Comparison of ENCODE assay signal across 16 cellular contexts in the genomic region with DNA sequence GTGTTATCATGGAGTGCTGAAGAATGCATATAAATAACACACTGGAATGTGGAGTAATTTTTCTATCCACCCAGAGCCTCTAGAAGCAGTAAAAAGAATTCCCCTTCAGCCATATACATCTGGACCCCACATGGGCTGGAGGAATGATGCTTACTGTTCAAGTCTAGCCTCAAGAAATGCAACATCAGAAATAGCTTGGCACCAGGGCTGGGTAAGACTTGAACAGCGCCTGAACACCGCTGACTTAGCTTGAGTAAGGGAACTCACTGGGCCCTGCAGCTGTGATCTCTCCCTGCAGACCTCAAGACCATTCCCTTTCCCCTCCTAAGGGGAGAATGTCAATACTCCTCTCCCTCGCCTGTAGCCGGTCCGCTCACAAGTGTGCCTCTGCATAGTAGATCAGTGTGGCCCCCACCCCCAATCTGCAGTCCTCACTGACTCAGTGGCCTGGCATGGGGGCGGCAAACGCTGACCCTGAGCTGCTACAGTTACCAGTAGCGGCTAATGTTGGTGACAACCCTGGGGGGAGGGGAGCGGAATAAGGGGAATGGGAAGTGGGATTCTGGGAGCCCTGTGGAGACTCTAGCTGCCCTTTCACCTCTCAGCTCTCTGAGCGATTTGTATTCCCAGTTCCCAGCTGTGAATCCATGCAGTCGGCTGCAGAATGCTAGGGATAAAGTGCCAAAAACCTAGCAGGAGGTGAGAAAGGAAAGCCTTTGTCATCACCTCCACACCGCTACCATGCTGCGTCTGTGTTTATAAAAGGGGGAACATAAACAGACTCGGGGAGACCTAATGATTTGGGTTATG.
DNase-seq lines count a peak whose midpoint lies in the region; ATAC-seq, FAIRE-seq and TF ChIP-seq lines count a peak whose summit lies in the region.
"Had no signal": no experiment of that assay in that cellular context is flagged by ENCODE, and none has a peak within 500 bp of the region (broad histone marks: within the 10 kb centered on the region; RNA-seq: fewer than 3 reads in every experiment).

No MANE protein-coding gene starts in this region.

- H3K4me1 Mint-ChIP-seq in HFFc6 (ENCODE audit: low read depth), result no peaks in the 10 kb centered on the region; the same call in 1 of the 2 replicates
- H3K4me1 Mint-ChIP-seq: activated naive CD8-positive, alpha-beta T cell treated with anti-CD3 and anti-CD28 coated beads, Interleukin-2, amount 10 ng/mL, durations not matched to agents 7 days and 5 days had no signal

- H3K9me3 ChIP-seq in small intestine (ENCODE audit: control insufficient read depth, low read depth) (no peaks in the 10 kb centered on the region), gastrocnemius medialis (no peaks in the 10 kb centered on the region)
- H3K9me3 ChIP-seq: A549, thyroid gland had no signal

- peaks cover 0 to 2% of the 10 kb centered on the region in 2 donors for H3K27me3 ChIP-seq in small intestine (ENCODE audit: control insufficient read depth in 2 of 2, insufficient read depth in 2 of 2, low read length in 2 of 2)
- H3K27me3 ChIP-seq in gastrocnemius medialis, result no peaks in the 10 kb centered on the region
- H3K27me3 ChIP-seq: thyroid gland had no signal

- no peaks in the 10 kb centered on the region for H3K27me3 Mint-ChIP-seq in HFFc6 (ENCODE audit: insufficient read depth)

- intact Hi-C loops in gastrocnemius medialis (cut with DNase I; ENCODE audit: low total_unique reads), result no loop called here

- ATAC-seq in HG02852 (IDR thresholded peaks at IDR 0.05; ENCODE audit: unreplicated experiment) (no peak), gastrocnemius medialis (no peak)
- ATAC-seq: A549, PC-3 had no signal

- in situ Hi-C loops in gastrocnemius medialis (cut with MboI; ENCODE audit: low sequenced_read_pairs in 4 of 4), result no loop called here

- no peak overlapping the region for H3K27ac Mint-ChIP-seq in HFFc6
- H3K27ac Mint-ChIP-seq: activated naive CD8-positive, alpha-beta T cell treated with anti-CD3 and anti-CD28 coated beads, Interleukin-2, amount 10 ng/mL, durations not matched to agents 7 days and 5 days had no signal

- H3K4me3 ChIP-seq in AG04449 (ENCODE audit: low read depth, low read length), result no peak overlapping the region
- H3K4me3 ChIP-seq in small intestine (ENCODE audit: low read depth in 1 of 2, low read length in 2 of 2), result no peak overlapping the region
- no peak overlapping the region for H3K4me3 ChIP-seq in gastrocnemius medialis
- H3K4me3 ChIP-seq: A549, thyroid gland had no signal

- H3K36me3 ChIP-seq in small intestine (ENCODE audit: control insufficient read depth in 2 of 2, insufficient read depth in 2 of 2, low read length in 2 of 2), result no peaks in the 10 kb centered on the region
- no peaks in the 10 kb centered on the region for H3K36me3 ChIP-seq in gastrocnemius medialis
- H3K36me3 ChIP-seq: thyroid gland had no signal

- CTCF ChIA-PET in AG04449 (lab: Yijun Ruan, JAX), result no interaction called here

- H3K36me3 Mint-ChIP-seq in HFFc6 (ENCODE audit: low read depth), result no peaks in the 10 kb centered on the region
- H3K36me3 Mint-ChIP-seq: activated naive CD8-positive, alpha-beta T cell treated with anti-CD3 and anti-CD28 coated beads, Interleukin-2, amount 10 ng/mL, durations not matched to agents 7 days and 5 days had no signal

- peaks cover 13% of the 10 kb centered on the region for H3K9me3 Mint-ChIP-seq in HFFc6

- TF ChIP-seq CTCF in AG04449 (IDR thresholded peaks at IDR 0.05; ENCODE audit: insufficient read depth, low read length, missing control alignments) (no peak), HFFc6 (IDR thresholded peaks at IDR 0.05) (no peak), gastrocnemius medialis (IDR thresholded peaks at IDR 0.05 in 4 of 5, conservative IDR thresholded peaks at IDR 0.05 in 1 of 5) (no peak)

- no peak overlapping the region for H3K27ac ChIP-seq in small intestine (ENCODE audit: low read depth in 1 of 2, low read length in 1 of 2)
- no peak overlapping the region for H3K27ac ChIP-seq in gastrocnemius medialis
- H3K27ac ChIP-seq: A549, thyroid gland had no signal

- DNase-seq in AG04449 (ENCODE audit: low read depth, low spot score), result peak; percentile 92
- peak; percentile 29 for DNase-seq in HFFc6
- peak; percentile 80 for DNase-seq in ecto neural progenitor cell (ENCODE audit: low spot score)
- DNase-seq in iPS-NIHi7 (ENCODE audit: extremely low spot score), result peak; percentile 81
- DNase-seq in small intestine, result no peak
- DNase-seq in HPDE6-E6E7 (ENCODE audit: extremely low spot score), result no peak
- DNase-seq in gastrocnemius medialis, result no peak
- DNase-seq: activated naive CD8-positive, alpha-beta T cell treated with anti-CD3 and anti-CD28 coated beads, Interleukin-2, amount 10 ng/mL, durations not matched to agents 7 days and 5 days; DND-41; effector CD4-positive, alpha-beta T cell; hippocampal formation; PC-3; T1000; thyroid gland had no signal

- no peaks in the 10 kb centered on the region for H3K4me1 ChIP-seq in small intestine (ENCODE audit: control insufficient read depth in 2 of 2, insufficient read depth in 1 of 2, low read depth in 1 of 2, low read length in 1 of 2)
- H3K4me1 ChIP-seq in gastrocnemius medialis, result no peaks in the 10 kb centered on the region
- H3K4me1 ChIP-seq: A549 had no signal

- no peak for FAIRE-seq in small intestine (lab: Jason Lieb, UNC)
- FAIRE-seq: A549 had no signal

- POLR2A ChIA-PET in AG04449 (lab: Yijun Ruan, JAX), result interaction anchor here (0.7 to 1.1 kb wide), 3 partner anchors 17 to 94 kb away, joined by 3 to 4 read pairs (median 4); no protein-coding TSS in a partner anchor

- 62 to 76% (median 71%) methylated on average over 14 of the region's 14 CpGs for WGBS in small intestine, 3 donors

- no peak overlapping the region for H3K4me3 Mint-ChIP-seq in HFFc6
- H3K4me3 Mint-ChIP-seq: activated naive CD8-positive, alpha-beta T cell treated with anti-CD3 and anti-CD28 coated beads, Interleukin-2, amount 10 ng/mL, durations not matched to agents 7 days and 5 days had no signal

- no peak for TF ChIP-seq POLR2A in gastrocnemius medialis (IDR thresholded peaks at IDR 0.05)

Comparison
In these comparisons a context has a peak if more than half of its experiments do, and no peak if none do; other contexts are left out.
1. DNase-seq: peak in AG04449 (single experiment), HFFc6 (single experiment), ecto neural progenitor cell (single experiment) and iPS-NIHi7 (single experiment); none in small intestine (single experiment), HPDE6-E6E7 (single experiment) and gastrocnemius medialis (0 of 2).